ENCODE assay signal across 10 cellular contexts in the genomic region with DNA sequence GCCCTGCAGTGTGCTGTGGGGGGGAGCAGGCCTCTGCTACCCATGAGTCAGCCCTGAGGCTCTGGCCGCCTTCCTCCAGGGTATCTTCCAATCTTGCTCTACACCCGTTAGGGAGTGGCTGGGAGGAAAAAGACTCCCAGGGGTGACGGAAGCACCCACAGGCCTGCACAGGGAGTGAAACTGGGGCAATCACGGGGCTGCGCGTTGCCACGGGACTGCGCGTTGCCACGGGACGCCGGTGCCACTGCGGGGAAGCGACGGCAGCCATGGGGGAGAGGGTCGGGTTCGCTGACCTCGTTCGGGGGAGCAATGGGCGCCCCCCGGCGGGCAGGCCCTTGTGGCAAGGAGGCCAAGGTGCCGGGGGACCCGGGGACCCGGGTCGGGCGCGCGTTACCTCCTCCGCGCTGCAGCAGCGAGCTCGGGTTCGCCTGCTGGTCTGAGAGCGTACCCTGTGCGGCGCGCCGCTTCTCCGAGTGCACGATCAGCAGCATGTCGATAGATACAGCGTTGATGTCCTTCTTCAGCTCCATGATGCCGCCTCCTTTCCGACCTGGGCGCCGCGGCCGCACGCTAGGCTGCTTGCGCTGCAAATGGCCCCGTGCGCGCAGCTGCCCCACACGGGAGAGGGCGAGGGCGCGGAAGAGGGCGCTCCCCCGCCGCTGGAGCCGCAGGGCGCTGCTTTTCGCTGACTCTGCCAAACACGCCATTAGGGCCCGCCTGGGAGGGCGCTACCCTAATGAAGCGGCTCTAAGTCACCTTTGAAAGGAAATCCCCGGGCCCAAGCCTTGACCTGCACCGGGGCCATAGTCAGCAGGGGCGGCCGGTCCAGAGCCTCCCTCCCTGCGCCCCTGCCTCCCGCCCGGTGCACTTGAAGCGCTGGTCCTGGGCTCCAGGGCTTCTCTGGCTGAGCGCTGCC.
DNase-seq lines count a peak whose midpoint lies in the region; ATAC-seq lines count a peak whose summit lies in the region.
"Had no signal": no experiment of that assay in that cellular context is flagged by ENCODE, and none has a peak within 500 bp of the region (broad histone marks: within the 10 kb centered on the region; RNA-seq: fewer than 3 reads in every experiment).

A gene with protein sequence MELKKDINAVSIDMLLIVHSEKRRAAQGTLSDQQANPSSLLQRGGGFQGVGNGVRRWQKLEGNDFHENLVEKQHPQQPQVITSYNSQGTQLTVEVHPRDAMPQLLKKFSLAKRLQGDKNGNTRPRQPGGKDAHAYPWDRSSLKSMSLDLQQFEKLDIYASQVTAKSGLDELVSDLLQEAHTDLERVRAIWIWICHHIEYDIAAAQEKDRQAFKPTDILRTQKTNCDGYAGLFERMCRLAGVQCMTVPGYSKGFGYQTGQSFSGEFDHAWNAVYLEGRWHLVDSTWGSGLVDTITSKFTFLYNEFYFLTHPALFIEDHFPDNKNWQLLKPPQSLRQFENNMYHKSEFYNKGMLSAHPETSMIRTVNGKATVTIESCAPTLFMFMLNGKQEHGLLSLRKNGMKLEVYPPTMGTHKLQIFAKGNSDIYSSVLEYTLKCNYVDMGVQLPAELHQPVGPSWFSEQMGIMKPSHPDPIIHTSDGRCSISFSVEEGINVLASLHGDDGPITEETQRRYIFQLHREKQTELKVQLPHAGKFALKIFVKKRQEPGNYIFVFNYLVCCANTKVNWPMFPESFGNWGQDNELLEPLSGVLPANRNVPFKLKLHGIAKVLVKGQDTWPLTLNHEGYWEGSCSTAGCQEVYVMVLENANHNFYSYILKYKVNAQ (minus strand): TSS at position 592 of the 916 bp plus-strand sequence. CDS start 62 bp downstream, at position 530.

- ATAC-seq in HG02884 (IDR thresholded peaks at IDR 0.05; ENCODE audit: unreplicated experiment) = no peak
- ATAC-seq: HCT116 had no signal

- DNase-seq in COLO668 (lab: John Stamatoyannopoulos, UW; ENCODE audit: unreplicated experiment) (peak; percentile 72), NCI-H1105 (lab: John Stamatoyannopoulos, UW) (peak; percentile 81), caudate nucleus (lab: John Stamatoyannopoulos, UW) (peak in 54 of 61 donors; percentile 13 to 76 (median 46)), islet precursor cell (peak; percentile 86), epidermal melanocyte (ENCODE audit: insufficient read length, low spot score) (no peak), OCI-M2 (lab: John Stamatoyannopoulos, UW; ENCODE audit: unreplicated experiment) (no peak)

- peak within 1 kb of the TSS; percentile 12 to 63 (median 38) for H3K4me3 ChIP-seq in skin epidermis

- peak within 1 kb of the TSS; percentile 87 for H3K27ac ChIP-seq in caudate nucleus (ENCODE audit: low read depth, low read length)
- peak within 1 kb of the TSS in 7 of 21 experiments; percentile 22 to 64 (median 34) for H3K27ac ChIP-seq in skin epidermis
- H3K27ac ChIP-seq: epithelial cell of prostate had no signal

Comparison
In these comparisons a context has a peak if more than half of its experiments do, and no peak if none do; other contexts are left out.
1. DNase-seq: peak in COLO668 (single experiment), NCI-H1105 (single experiment), caudate nucleus (54 of 61) and islet precursor cell (single experiment); none in epidermal melanocyte (single experiment) and OCI-M2 (single experiment).